1 cellular context compared by ENCODE assay signal in genomic region chr5:151058301-151058700, GRCh38.
TF ChIP-seq lines count a peak whose summit lies in the region.

No MANE protein-coding gene starts in this region.

TF ChIP-seq in GM12878, 131 proteins besides CTCF, POLR2A, EP300 and RAD21:
- TF ChIP-seq DPF2 (IDR thresholded peaks at IDR 0.05) (no peak), WRNIP1 (IDR thresholded peaks at IDR 0.05; ENCODE audit: borderline replicate concordance, low read depth, low read length) (no peak), PAX8 (IDR thresholded peaks at IDR 0.05) (no peak), SMC3 (IDR thresholded peaks at IDR 0.05; ENCODE audit: borderline replicate concordance, low read length) (no peak), GABPA (IDR thresholded peaks at IDR 0.05; ENCODE audit: low read depth) (no peak), SRF (IDR thresholded peaks at IDR 0.05; ENCODE audit: low read depth in 2 of 2, low read length in 2 of 2) (no peak), IRF5 (IDR thresholded peaks at IDR 0.05; ENCODE audit: borderline replicate concordance) (no peak), ZNF622 (IDR thresholded peaks at IDR 0.05) (no peak), FOXK2 (IDR thresholded peaks at IDR 0.05) (no peak), MAX (IDR thresholded peaks at IDR 0.05; ENCODE audit: low read depth, low read length) (no peak), NFIC (IDR thresholded peaks at IDR 0.05; ENCODE audit: low read depth, low read length) (no peak), MYB (IDR thresholded peaks at IDR 0.05; ENCODE audit: borderline replicate concordance, low read depth, low read length) (no peak), ETV6 (conservative IDR thresholded peaks at IDR 0.05 in 1 of 2, IDR thresholded peaks at IDR 0.05 in 1 of 2; ENCODE audit: borderline replicate concordance in 1 of 2, low read depth in 1 of 2) (no peak), TCF12 (IDR thresholded peaks at IDR 0.05; ENCODE audit: low read depth, low read length) (no peak), ZNF274 (IDR thresholded peaks at IDR 0.05; ENCODE audit: insufficient read depth, insufficient read length) (no peak), BCLAF1 (IDR thresholded peaks at IDR 0.05) (no peak)
- TF ChIP-seq, protein P1, sequence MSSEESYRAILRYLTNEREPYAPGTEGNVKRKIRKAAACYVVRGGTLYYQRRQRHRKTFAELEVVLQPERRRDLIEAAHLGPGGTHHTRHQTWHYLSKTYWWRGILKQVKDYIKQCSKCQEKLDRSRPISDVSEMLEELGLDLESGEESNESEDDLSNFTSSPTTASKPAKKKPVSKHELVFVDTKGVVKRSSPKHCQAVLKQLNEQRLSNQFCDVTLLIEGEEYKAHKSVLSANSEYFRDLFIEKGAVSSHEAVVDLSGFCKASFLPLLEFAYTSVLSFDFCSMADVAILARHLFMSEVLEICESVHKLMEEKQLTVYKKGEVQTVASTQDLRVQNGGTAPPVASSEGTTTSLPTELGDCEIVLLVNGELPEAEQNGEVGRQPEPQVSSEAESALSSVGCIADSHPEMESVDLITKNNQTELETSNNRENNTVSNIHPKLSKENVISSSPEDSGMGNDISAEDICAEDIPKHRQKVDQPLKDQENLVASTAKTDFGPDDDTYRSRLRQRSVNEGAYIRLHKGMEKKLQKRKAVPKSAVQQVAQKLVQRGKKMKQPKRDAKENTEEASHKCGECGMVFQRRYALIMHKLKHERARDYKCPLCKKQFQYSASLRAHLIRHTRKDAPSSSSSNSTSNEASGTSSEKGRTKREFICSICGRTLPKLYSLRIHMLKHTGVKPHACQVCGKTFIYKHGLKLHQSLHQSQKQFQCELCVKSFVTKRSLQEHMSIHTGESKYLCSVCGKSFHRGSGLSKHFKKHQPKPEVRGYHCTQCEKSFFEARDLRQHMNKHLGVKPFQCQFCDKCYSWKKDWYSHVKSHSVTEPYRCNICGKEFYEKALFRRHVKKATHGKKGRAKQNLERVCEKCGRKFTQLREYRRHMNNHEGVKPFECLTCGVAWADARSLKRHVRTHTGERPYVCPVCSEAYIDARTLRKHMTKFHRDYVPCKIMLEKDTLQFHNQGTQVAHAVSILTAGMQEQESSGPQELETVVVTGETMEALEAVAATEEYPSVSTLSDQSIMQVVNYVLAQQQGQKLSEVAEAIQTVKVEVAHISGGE (CRISPR knock-in tag; IDR thresholded peaks at IDR 0.05), result no peak
- TF ChIP-seq, protein P2, sequence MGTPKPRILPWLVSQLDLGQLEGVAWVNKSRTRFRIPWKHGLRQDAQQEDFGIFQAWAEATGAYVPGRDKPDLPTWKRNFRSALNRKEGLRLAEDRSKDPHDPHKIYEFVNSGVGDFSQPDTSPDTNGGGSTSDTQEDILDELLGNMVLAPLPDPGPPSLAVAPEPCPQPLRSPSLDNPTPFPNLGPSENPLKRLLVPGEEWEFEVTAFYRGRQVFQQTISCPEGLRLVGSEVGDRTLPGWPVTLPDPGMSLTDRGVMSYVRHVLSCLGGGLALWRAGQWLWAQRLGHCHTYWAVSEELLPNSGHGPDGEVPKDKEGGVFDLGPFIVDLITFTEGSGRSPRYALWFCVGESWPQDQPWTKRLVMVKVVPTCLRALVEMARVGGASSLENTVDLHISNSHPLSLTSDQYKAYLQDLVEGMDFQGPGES (IDR thresholded peaks at IDR 0.05), result no peak
